ENCODE assay signal across 1 cellular context in the genomic region with DNA sequence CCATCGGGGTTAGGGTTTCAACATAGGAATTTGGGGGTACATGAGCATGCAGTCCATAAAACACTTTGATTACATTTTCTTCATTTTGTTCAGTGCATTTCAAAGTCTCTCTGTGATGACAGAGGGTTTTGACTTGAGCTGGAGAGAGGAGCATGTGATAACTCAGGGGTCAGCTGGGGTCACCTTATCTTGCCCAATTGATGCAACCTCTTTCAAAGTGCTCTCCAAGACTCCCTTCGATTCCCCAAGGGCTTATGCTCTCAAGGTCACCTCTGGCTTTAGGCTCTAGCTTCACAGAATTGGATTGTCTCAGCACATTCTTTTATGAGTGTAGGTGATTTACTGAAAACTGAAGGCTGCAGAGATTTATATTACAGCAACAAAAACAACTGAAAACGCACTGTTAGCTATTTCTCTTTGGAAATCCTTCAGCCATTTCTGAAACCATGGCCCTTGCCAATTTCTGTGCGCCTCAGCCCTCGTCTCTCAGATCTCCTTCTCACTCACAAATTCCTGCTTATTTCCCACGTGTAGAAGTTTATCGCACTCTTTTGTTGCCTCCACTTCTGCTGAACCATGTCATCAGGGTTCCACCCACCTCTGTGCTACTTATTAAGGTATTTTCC.
TF ChIP-seq lines count a peak whose summit lies in the region.

No MANE protein-coding gene starts in this region.

TF ChIP-seq in K562, 482 proteins besides CTCF, POLR2A, EP300 and RAD21 (continued from another document):
- TF ChIP-seq, protein P1, sequence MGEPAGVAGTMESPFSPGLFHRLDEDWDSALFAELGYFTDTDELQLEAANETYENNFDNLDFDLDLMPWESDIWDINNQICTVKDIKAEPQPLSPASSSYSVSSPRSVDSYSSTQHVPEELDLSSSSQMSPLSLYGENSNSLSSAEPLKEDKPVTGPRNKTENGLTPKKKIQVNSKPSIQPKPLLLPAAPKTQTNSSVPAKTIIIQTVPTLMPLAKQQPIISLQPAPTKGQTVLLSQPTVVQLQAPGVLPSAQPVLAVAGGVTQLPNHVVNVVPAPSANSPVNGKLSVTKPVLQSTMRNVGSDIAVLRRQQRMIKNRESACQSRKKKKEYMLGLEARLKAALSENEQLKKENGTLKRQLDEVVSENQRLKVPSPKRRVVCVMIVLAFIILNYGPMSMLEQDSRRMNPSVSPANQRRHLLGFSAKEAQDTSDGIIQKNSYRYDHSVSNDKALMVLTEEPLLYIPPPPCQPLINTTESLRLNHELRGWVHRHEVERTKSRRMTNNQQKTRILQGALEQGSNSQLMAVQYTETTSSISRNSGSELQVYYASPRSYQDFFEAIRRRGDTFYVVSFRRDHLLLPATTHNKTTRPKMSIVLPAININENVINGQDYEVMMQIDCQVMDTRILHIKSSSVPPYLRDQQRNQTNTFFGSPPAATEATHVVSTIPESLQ (CRISPR knock-in tag; IDR thresholded peaks at IDR 0.05), result no peak
- TF ChIP-seq ZEB2 (IDR thresholded peaks at IDR 0.05) (no peak), L3MBTL2 (IDR thresholded peaks at IDR 0.05) (no peak), MCM5 (IDR thresholded peaks at IDR 0.05; ENCODE audit: low read depth) (no peak), NELFE (IDR thresholded peaks at IDR 0.05; ENCODE audit: insufficient read depth, insufficient read length) (no peak), ZNF699 (CRISPR knock-in tag; IDR thresholded peaks at IDR 0.05; ENCODE audit: insufficient replicate concordance) (no peak), TEAD4 (IDR thresholded peaks at IDR 0.05; ENCODE audit: low read length) (no peak), TEAD4 (CRISPR knock-in tag; IDR thresholded peaks at IDR 0.05; ENCODE audit: borderline replicate concordance) (no peak), ZNF212 (CRISPR knock-in tag; IDR thresholded peaks at IDR 0.05) (no peak), ZKSCAN3 (CRISPR knock-in tag; IDR thresholded peaks at IDR 0.05) (no peak), ZNF766 (CRISPR knock-in tag; conservative IDR thresholded peaks at IDR 0.05) (no peak), ESRRA (IDR thresholded peaks at IDR 0.05; ENCODE audit: borderline replicate concordance, low read depth) (peak; percentile 93), CEBPG (CRISPR knock-in tag; IDR thresholded peaks at IDR 0.05) (no peak), CEBPG (tag; conservative IDR thresholded peaks at IDR 0.05 in 1 of 2, IDR thresholded peaks at IDR 0.05 in 1 of 2) (no peak), PHF8 (IDR thresholded peaks at IDR 0.05; ENCODE audit: borderline replicate concordance, low read length) (no peak), AFF1 (IDR thresholded peaks at IDR 0.05; ENCODE audit: low read depth in 1 of 2, partially characterized antibody in 2 of 2) (no peak)
- TF ChIP-seq, protein P2, sequence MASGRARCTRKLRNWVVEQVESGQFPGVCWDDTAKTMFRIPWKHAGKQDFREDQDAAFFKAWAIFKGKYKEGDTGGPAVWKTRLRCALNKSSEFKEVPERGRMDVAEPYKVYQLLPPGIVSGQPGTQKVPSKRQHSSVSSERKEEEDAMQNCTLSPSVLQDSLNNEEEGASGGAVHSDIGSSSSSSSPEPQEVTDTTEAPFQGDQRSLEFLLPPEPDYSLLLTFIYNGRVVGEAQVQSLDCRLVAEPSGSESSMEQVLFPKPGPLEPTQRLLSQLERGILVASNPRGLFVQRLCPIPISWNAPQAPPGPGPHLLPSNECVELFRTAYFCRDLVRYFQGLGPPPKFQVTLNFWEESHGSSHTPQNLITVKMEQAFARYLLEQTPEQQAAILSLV (tag; IDR thresholded peaks at IDR 0.05), result no peak
TF ChIP-seq in K562: peak in this region for 2.
